ENCODE assay signal across 8 cellular contexts in genomic region chr17:42312285-42313130, GRCh38. TPM values are rescaled to one million over a fixed set of nuclear protein-coding genes. Genes with fewer than 3 reads are reported as not detected.
DNase-seq lines count a peak whose midpoint lies in the region; ATAC-seq and TF ChIP-seq lines count a peak whose summit lies in the region.

No MANE protein-coding gene starts in this region.

- H3K27ac Mint-ChIP-seq in T-cell, result peak overlapping the region; percentile 92 to 95

- TF ChIP-seq CTCF in GM12864 (IDR thresholded peaks at IDR 0.05; ENCODE audit: low read depth, low read length, missing control alignments) (peak; percentile 71), heart right ventricle (IDR thresholded peaks at IDR 0.05) (peak; percentile 34 to 81 (median 66)), prostate gland (IDR thresholded peaks at IDR 0.05) (peak; percentile 24 to 75 (median 64)), uterus (IDR thresholded peaks at IDR 0.05) (peak; percentile 61 to 82 (median 76))

- H3K36me3 ChIP-seq in heart right ventricle (peaks cover 0 to 98% (median 45%) of the 10 kb centered on the region in 9 donors), prostate gland (peaks cover 0 to 3% of the 10 kb centered on the region in 2 donors), uterus (no peaks in the 10 kb centered on the region)

- H3K9me3 ChIP-seq in heart right ventricle, result no peaks in the 10 kb centered on the region
- H3K9me3 ChIP-seq in prostate gland, result no peaks in the 10 kb centered on the region
- H3K9me3 ChIP-seq in uterus, result no peaks in the 10 kb centered on the region

- intact Hi-C loops in heart right ventricle (cut with DNase I), result loop anchor here in 2 of 10 donors (5.0 to 10.0 kb wide), 2 partner anchors 202 to 215 kb away; no protein-coding TSS in a partner anchor
- intact Hi-C loops in prostate gland (cut with DNase I), result loop anchor here (5.0 kb wide), 1 partner anchor 205 kb away; no protein-coding TSS in a partner anchor
- intact Hi-C loops in uterus (cut with DNase I; ENCODE audit: low total_unique reads), result no loop called here

- no peaks in the 10 kb centered on the region for H3K9me3 Mint-ChIP-seq in T-cell

- peaks cover 73 to 78% (median 77%) of the 10 kb centered on the region in 3 donors for H3K4me1 Mint-ChIP-seq in T-cell

- in situ Hi-C loops in KBM-7 (cut with MboI; ENCODE audit: low pct_unique_long_range_greater_than_20kb, low sequenced_read_pairs), result loop anchor here (10.0 to 25.0 kb wide), 2 partner anchors 92 to 200 kb away; no protein-coding TSS in a partner anchor

- H3K27ac ChIP-seq in adipose tissue (ENCODE audit: low read depth, low read length) (peak overlapping the region; percentile 9), heart right ventricle (peak overlapping the region; percentile 24 to 86 (median 77)), prostate gland (peak overlapping the region; percentile 71 to 81), uterus (peak overlapping the region; percentile 90 to 94)

- H3K4me3 Mint-ChIP-seq in T-cell, result peak overlapping the region; percentile 53 to 77 (median 56)

- no peaks in the 10 kb centered on the region for H3K27me3 Mint-ChIP-seq in T-cell

- DNase-seq in GM12864 (ENCODE audit: low read depth) (no peak), KBM-7 (peak; percentile 91), T-cell (peak; percentile 47 to 81 (median 70)), heart right ventricle (peak; percentile 86 to 89), prostate gland (ENCODE audit: low spot score) (peak; percentile 78), uterus (peak; percentile 86 to 88), SKM-1 treated with dmso at 0.1 percent for 144 hours (lab: John Stamatoyannopoulos, UW; ENCODE audit: unreplicated experiment) (no peak)

- H3K4me1 ChIP-seq in heart right ventricle (peaks cover 10 to 73% (median 35%) of the 10 kb centered on the region in 9 donors), prostate gland (replicated peaks) (peaks cover 7% of the 10 kb centered on the region), uterus (peaks cover 10% of the 10 kb centered on the region in 2 donors)

- H3K4me3 ChIP-seq in GM12864 (ENCODE audit: low read depth, low read length) (no peak overlapping the region; the same call in 1 of the 2 replicates), heart right ventricle (peak overlapping the region in 7 of 10 donors; percentile 10 to 34 (median 25)), prostate gland (peak overlapping the region in 1 of 2 donors; percentile 5), uterus (peak overlapping the region in 1 of 2 donors; percentile 16)

- CTCF ChIA-PET in T-cell (lab: Charles Lee), result interaction anchor here (0.5 to 3.1 kb wide), 9 partner anchors 10 to 215 kb away, joined by 3 to 16 read pairs (median 4); no protein-coding TSS in a partner anchor

- H3K27me3 ChIP-seq in heart right ventricle (no peaks in the 10 kb centered on the region), prostate gland (replicated peaks; ENCODE audit: insufficient read depth) (no peaks in the 10 kb centered on the region), uterus (no peaks in the 10 kb centered on the region)

- WGBS in adipose tissue, 3 donors, result 22 to 26% (median 24%) methylated on average over 42 to 54 of the region's 54 CpGs
- 28 to 31% methylated on average over 42 to 54 of the region's 54 CpGs for WGBS in heart right ventricle, 2 donors
- 24% methylated on average over 49 of the region's 54 CpGs for WGBS in prostate gland

- ATAC-seq in T-cell (replicated peaks in 1 of 4), result peak; percentile 67 to 75 (median 74)
- ATAC-seq in heart right ventricle, result peak; percentile 72 to 90 (median 84)

- no peak for TF ChIP-seq POLR2A in prostate gland (IDR thresholded peaks at IDR 0.05)
- peak in 1 of 2 donors; percentile 27 for TF ChIP-seq POLR2A in uterus (IDR thresholded peaks at IDR 0.05)

- POLR2A ChIA-PET in T-cell (lab: Charles Lee), result interaction anchor here (0.5 to 1.8 kb wide), 9 partner anchors 9 to 1679 kb away, joined by 3 to 8 read pairs (median 4); partner anchors contain the start of gene STAT3 (in 1 of the 2)

- peaks cover 41% of the 10 kb centered on the region for H3K36me3 Mint-ChIP-seq in T-cell

RNA-seq across cellular contexts. Expression of gene STAT5A, which starts 24.2 kb away (rescaled TPM):
- total RNA-seq in T-cell (100 to 1,000 TPM; 141 to 160 (median 147) TPM), heart right ventricle (10 to 100 TPM; 13.4 to 28.5 (median 16.1) TPM), prostate gland (10 to 100 TPM; 31.1 to 45.8 TPM), uterus (10 to 100 TPM; 30.7 to 69.2 (median 33.9) TPM)
- polyA plus RNA-seq in adipose tissue (100 to 1,000 TPM in 1 of 3 donors, 10 to 100 TPM in 2; 22.7 to 151 (median 57.1) TPM), heart right ventricle (10 to 100 TPM in 1 of 2 donors, 1 to 10 TPM in 1; 8.2 to 11.9 TPM)

RNA-seq across cellular contexts. Expression of gene STAT5B, which starts 36.3 kb away (rescaled TPM):
- 100 to 1,000 TPM; 178 to 205 (median 186) TPM for total RNA-seq in T-cell
- 10 to 100 TPM; 17.4 to 60.8 (median 47.1) TPM for polyA plus RNA-seq in adipose tissue
- 10 to 100 TPM; 26.3 to 34.7 (median 30.8) TPM for total RNA-seq in heart right ventricle
- 10 to 100 TPM; 14.4 to 22.5 TPM for polyA plus RNA-seq in heart right ventricle
- 10 to 100 TPM; 58.0 to 83.8 TPM for total RNA-seq in prostate gland
- total RNA-seq in uterus, result 100 to 1,000 TPM in 3 of 4 donors, 10 to 100 TPM in 1; 72.1 to 187 (median 144) TPM

Comparison
In these comparisons a context has a peak if more than half of its experiments do, and no peak if none do; other contexts are left out.
1. DNase-seq: peak in KBM-7 (single experiment), T-cell (34 of 34), heart right ventricle (2 of 2), prostate gland (single experiment) and uterus (2 of 2); none in GM12864 (single experiment) and SKM-1 treated with dmso at 0.1 percent for 144 hours (single experiment).
2. H3K27ac ChIP-seq: peak in every context shown above with its lines; median percentile 92 in uterus; 77 in heart right ventricle; 76 in prostate gland; 9 in adipose tissue.
3. Peak in every context shown above with its lines, with median percentiles within 50 percentile points of each other: CTCF ChIP-seq.